Comparison of ENCODE assay signal across 26 cellular contexts in the genomic region with DNA sequence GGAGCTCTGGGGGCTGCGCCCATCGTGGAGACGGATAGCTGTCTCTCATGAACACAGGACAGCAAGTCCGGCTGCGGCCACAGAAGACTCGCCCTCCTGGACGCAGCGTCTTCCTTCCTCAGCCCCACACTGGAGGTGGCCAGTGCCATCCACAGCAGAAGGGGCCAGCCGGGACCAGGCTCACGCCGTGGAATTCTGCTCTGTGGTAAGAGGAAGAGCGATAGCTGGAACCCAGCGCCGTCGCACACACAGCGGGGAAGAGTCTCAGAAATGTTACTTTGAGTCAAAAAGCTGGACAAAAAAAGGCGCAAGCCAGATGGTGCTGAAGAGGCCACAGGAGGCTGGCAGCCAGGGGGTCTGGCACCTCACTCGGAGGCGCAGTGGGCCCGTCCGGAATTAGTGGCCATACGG.
DNase-seq lines count a peak whose midpoint lies in the region; ATAC-seq, FAIRE-seq and TF ChIP-seq lines count a peak whose summit lies in the region.
"Had no signal": no experiment of that assay in that cellular context is flagged by ENCODE, and none has a peak within 500 bp of the region (broad histone marks: within the 10 kb centered on the region; RNA-seq: fewer than 3 reads in every experiment).

No MANE protein-coding gene starts in this region.

- no peak overlapping the region for H3K4me3 ChIP-seq in endodermal cell (ENCODE audit: low read length)
- no peak overlapping the region for H3K4me3 ChIP-seq in spleen
- no peak overlapping the region for H3K4me3 ChIP-seq in brain microvascular endothelial cell (ENCODE audit: low read depth, low read length)
- H3K4me3 ChIP-seq: GM23338, HAP-1, SJSA1 had no signal

- WGBS in endodermal cell (ENCODE audit: insufficient coverage in 1 of 2, insufficient read length in 1 of 2), 2 experiments = 92 to 94% methylated on average over 19 to 22 of the region's 22 CpGs
- 91 to 95% (median 94%) methylated on average over 16 to 22 of the region's 22 CpGs for WGBS in spleen, 5 donors

- H3K27me3 ChIP-seq in endodermal cell (ENCODE audit: control insufficient read depth, insufficient read depth, low read length, poor library complexity, severe bottlenecking) = no peaks in the 10 kb centered on the region
- H3K27me3 ChIP-seq in spleen (replicated peaks in 1 of 7) = no peaks in the 10 kb centered on the region
- no peaks in the 10 kb centered on the region for H3K27me3 ChIP-seq in brain microvascular endothelial cell (replicated peaks)
- H3K27me3 ChIP-seq: SJSA1 had no signal

- no peaks in the 10 kb centered on the region for H3K36me3 Mint-ChIP-seq in activated T-cell treated with anti-CD3 and anti-CD28 coated beads, Interleukin-2, amount 50 U/mL, for 4 hours (ENCODE audit: insufficient read depth)
- no peaks in the 10 kb centered on the region for H3K36me3 Mint-ChIP-seq in endodermal cell (ENCODE audit: low read depth)
- H3K36me3 Mint-ChIP-seq: CD8-positive, alpha-beta memory T cell had no signal

- no peak overlapping the region for H3K27ac Mint-ChIP-seq in endodermal cell
- H3K27ac Mint-ChIP-seq: CD8-positive, alpha-beta memory T cell; GM23338 had no signal

- no peak for TF ChIP-seq POLR2A in spleen (IDR thresholded peaks at IDR 0.05)

- DNase-seq in activated T-cell treated with anti-CD3 and anti-CD28 coated beads, Interleukin-2, amount 50 U/mL, for 1 hour = peak; percentile 12
- DNase-seq in activated T-cell treated with anti-CD3 and anti-CD28 coated beads, Interleukin-2, amount 50 U/mL, for 4 hours = no peak
- peak; percentile 40 for DNase-seq in endodermal cell
- DNase-seq in mesenteric fat pad (ENCODE audit: low spot score) = peak; percentile 55
- peak; percentile 70 for DNase-seq in spleen
- no peak for DNase-seq in RCC 7860 (ENCODE audit: low spot score)
- DNase-seq in brain microvascular endothelial cell = no peak
- DNase-seq: ACHN, Calu3, DMS153, GDM1, NCI-H1092 treated with DMSO at 0.1 percent for 48 hours, NCI-H1436 treated with DMSO at 0.1 percent for 48 hours, NCI-H1930, NCI-H2227 treated with DMSO at 0.1 percent for 48 hours, NCI-H510A treated with DMSO at 0.1 percent for 48 hours, NCI-H748 treated with DMSO at 0.1 percent for 48 hours had no signal

- no peaks in the 10 kb centered on the region for H3K9me3 Mint-ChIP-seq in activated T-cell treated with anti-CD3 and anti-CD28 coated beads, Interleukin-2, amount 50 U/mL, for 4 hours
- no peaks in the 10 kb centered on the region for H3K9me3 Mint-ChIP-seq in endodermal cell
- H3K9me3 Mint-ChIP-seq: CD8-positive, alpha-beta memory T cell; GM23338 had no signal

- H3K27ac ChIP-seq in endodermal cell (ENCODE audit: low read depth, low read length) (no peak overlapping the region), spleen (no peak overlapping the region), brain microvascular endothelial cell (no peak overlapping the region)
- H3K27ac ChIP-seq: 22Rv1, C4-2B, KMS-11, SJSA1 had no signal

- H3K4me1 ChIP-seq in endodermal cell (ENCODE audit: control insufficient read depth, insufficient read depth, low read length) (no peaks in the 10 kb centered on the region), spleen (peaks cover 0 to 25% (median 4%) of the 10 kb centered on the region in 6 donors)
- H3K4me1 ChIP-seq: HAP-1 had no signal

- no peaks in the 10 kb centered on the region for H3K27me3 Mint-ChIP-seq in activated T-cell treated with anti-CD3 and anti-CD28 coated beads, Interleukin-2, amount 50 U/mL, for 4 hours (ENCODE audit: low read depth)
- H3K27me3 Mint-ChIP-seq in endodermal cell (ENCODE audit: insufficient read depth) = no peaks in the 10 kb centered on the region

- H3K9ac ChIP-seq in endodermal cell (ENCODE audit: extremely low read depth, low read length, poor library complexity, severe bottlenecking) = no peak overlapping the region
- H3K9ac ChIP-seq: KMS-11 had no signal

- ATAC-seq in activated T-cell treated with anti-CD3 and anti-CD28 coated beads, Interleukin-2, amount 50 U/mL, for 4 hours = no peak
- no peak for ATAC-seq in HG02973 (IDR thresholded peaks at IDR 0.05; ENCODE audit: unreplicated experiment)
- ATAC-seq: GM23338 had no signal

- intact Hi-C loops in spleen (cut with DNase I; ENCODE audit: low total_unique reads) = no loop called here

- H3K4me1 Mint-ChIP-seq in activated T-cell treated with anti-CD3 and anti-CD28 coated beads, Interleukin-2, amount 50 U/mL, for 4 hours (ENCODE audit: low read depth) = no peaks in the 10 kb centered on the region
- no peaks in the 10 kb centered on the region for H3K4me1 Mint-ChIP-seq in endodermal cell
- H3K4me1 Mint-ChIP-seq: CD8-positive, alpha-beta memory T cell; GM23338 had no signal

- H3K36me3 ChIP-seq in endodermal cell (ENCODE audit: control insufficient read depth, insufficient read depth, low read length) = no peaks in the 10 kb centered on the region
- H3K36me3 ChIP-seq in spleen = peaks cover 0 to 7% (median 0%) of the 10 kb centered on the region in 6 donors
- H3K36me3 ChIP-seq in brain microvascular endothelial cell (replicated peaks) = no peaks in the 10 kb centered on the region
- H3K36me3 ChIP-seq: HAP-1 had no signal

- no peak overlapping the region for H3K4me3 Mint-ChIP-seq in activated T-cell treated with anti-CD3 and anti-CD28 coated beads, Interleukin-2, amount 50 U/mL, for 4 hours
- H3K4me3 Mint-ChIP-seq in endodermal cell = no peak overlapping the region
- H3K4me3 Mint-ChIP-seq: GM23338 had no signal

- no peak for FAIRE-seq in RCC 7860 (lab: Jason Lieb, UNC)
- FAIRE-seq: GM18507 had no signal

- H3K9me3 ChIP-seq in endodermal cell (ENCODE audit: control insufficient read depth, low read length) = no peaks in the 10 kb centered on the region
- H3K9me3 ChIP-seq in spleen = no peaks in the 10 kb centered on the region
- H3K9me3 ChIP-seq: HAP-1, SJSA1 had no signal

- in situ Hi-C loops in brain microvascular endothelial cell (cut with HindIII; ENCODE audit: low pct_ligation_motif_present, low sequenced_read_pairs) = no loop called here

- TF ChIP-seq CTCF in endodermal cell (conservative IDR thresholded peaks at IDR 0.05) (no peak), spleen (IDR thresholded peaks at IDR 0.05 in 8 of 11, conservative IDR thresholded peaks at IDR 0.05 in 3 of 11) (no peak), brain microvascular endothelial cell (IDR thresholded peaks at IDR 0.05; ENCODE audit: low read depth, low read length, missing control alignments) (no peak)

Comparison
In these comparisons a context has a peak if more than half of its experiments do, and no peak if none do; other contexts are left out.
1. DNase-seq: peak in activated T-cell treated with anti-CD3 and anti-CD28 coated beads, Interleukin-2, amount 50 U/mL, for 1 hour (single experiment), endodermal cell (single experiment), mesenteric fat pad (single experiment) and spleen (single experiment); none in activated T-cell treated with anti-CD3 and anti-CD28 coated beads, Interleukin-2, amount 50 U/mL, for 4 hours (single experiment), RCC 7860 (single experiment) and brain microvascular endothelial cell (single experiment).